8 cellular contexts compared by ENCODE assay signal in the genomic region with DNA sequence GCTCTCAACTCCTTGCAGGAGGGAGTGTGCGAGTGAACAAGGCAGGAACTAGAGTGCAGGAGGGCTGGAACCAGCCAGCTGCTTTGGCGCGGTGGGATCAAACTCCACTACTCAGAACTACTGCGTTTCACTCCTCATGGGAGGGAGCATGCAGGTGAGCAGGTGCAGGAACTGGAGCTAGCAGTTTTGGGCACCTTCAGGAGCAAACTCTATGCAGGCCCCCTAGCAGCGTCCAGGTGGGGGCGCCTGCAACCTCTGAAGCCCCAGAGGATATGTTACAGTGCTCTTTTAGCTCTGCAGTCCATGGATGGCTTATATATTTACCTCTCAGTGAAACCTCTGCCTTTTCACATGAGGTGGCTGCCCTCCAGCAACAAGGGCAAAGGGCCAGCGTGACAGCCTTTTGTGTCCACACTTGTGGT.
DNase-seq lines count a peak whose midpoint lies in the region; ATAC-seq and TF ChIP-seq lines count a peak whose summit lies in the region.

No MANE protein-coding gene starts in this region.

- peak overlapping the region in 2 of 3 experiments; percentile 53 to 62 for H3K27ac Mint-ChIP-seq in nephron

- DNase-seq in HuH-7.5 (ENCODE audit: low spot score) (peak; percentile 9), ecto neural progenitor cell (ENCODE audit: low spot score) (peak; percentile 61), NCI-H345 treated with DMSO at 0.1 percent for 48 hours (lab: John Stamatoyannopoulos, UW; ENCODE audit: unreplicated experiment) (no peak)

- no peak overlapping the region for H3K4me3 Mint-ChIP-seq in nephron

- peaks cover 5% of the 10 kb centered on the region for H3K27me3 Mint-ChIP-seq in nephron (ENCODE audit: low read depth)

- H3K4me1 Mint-ChIP-seq in nephron = no peaks in the 10 kb centered on the region

- no peaks in the 10 kb centered on the region for H3K9me3 Mint-ChIP-seq in nephron

- H3K36me3 Mint-ChIP-seq in nephron (ENCODE audit: low read depth) = no peaks in the 10 kb centered on the region

- peak in 2 of 3 experiments; percentile 17 to 33 for TF ChIP-seq CTCF in nephron (IDR thresholded peaks at IDR 0.05; ENCODE audit: unreplicated experiment in 3 of 3)

- ATAC-seq in GM19324 (IDR thresholded peaks at IDR 0.05; ENCODE audit: low FRiP score, unreplicated experiment) (peak; percentile 84), HG02885 (IDR thresholded peaks at IDR 0.05; ENCODE audit: poor library complexity, unreplicated experiment) (no peak), HG03521 (IDR thresholded peaks at IDR 0.05; ENCODE audit: unreplicated experiment) (no peak), GM21786 (IDR thresholded peaks at IDR 0.05; ENCODE audit: unreplicated experiment) (no peak)
